ENCODE assay signal across 12 cellular contexts in the genomic region with DNA sequence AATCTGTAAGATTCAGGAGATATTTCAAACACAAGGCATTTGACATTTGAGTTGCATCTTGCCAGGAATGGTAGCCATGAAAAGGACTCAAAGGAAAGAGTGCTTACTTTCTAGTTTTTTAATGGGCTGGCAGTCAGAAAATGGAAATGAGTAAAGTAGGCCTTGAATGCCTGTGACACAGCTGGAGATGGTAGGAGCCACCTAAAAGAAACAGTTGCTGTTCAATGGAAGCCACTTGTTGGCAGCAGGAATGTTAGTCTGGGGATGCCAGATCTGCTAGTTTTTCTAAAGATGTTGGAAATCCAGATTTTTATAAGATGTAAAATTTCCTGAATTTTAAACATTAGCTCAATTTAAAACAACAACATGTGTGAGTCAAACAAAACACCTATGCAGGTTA. TPM values are rescaled to one million over a fixed set of nuclear protein-coding genes. Genes with fewer than 3 reads are reported as not detected.
A peak's percentile ranks its signal among the peaks of the same experiment; 100 is the strongest.
DNase-seq lines count a peak whose midpoint lies in the region; ATAC-seq, FAIRE-seq and TF ChIP-seq lines count a peak whose summit lies in the region.
"Had no signal": no experiment of that assay in that cellular context is flagged by ENCODE, and none has a peak within 500 bp of the region (broad histone marks: within the 10 kb centered on the region; RNA-seq: fewer than 3 reads in every experiment).

No MANE protein-coding gene starts in this region.

- no peak overlapping the region for H2AK5ac ChIP-seq in mesenchymal stem cell (ENCODE audit: low read length, severe bottlenecking)

- H4K8ac ChIP-seq in mesenchymal stem cell (ENCODE audit: low read length): no peak overlapping the region

- H2BK15ac ChIP-seq in mesenchymal stem cell (ENCODE audit: low read depth, poor library complexity, severe bottlenecking): no peak overlapping the region

- TF ChIP-seq POLR2A in H54 (IDR thresholded peaks at IDR 0.05; ENCODE audit: low read depth, low read length): no peak

- no peak overlapping the region for H3K18ac ChIP-seq in mesenchymal stem cell (ENCODE audit: low read depth in 1 of 2, low read length in 2 of 2)

- H3K27me3 ChIP-seq in ascending aorta (no peaks in the 10 kb centered on the region), mesenchymal stem cell (ENCODE audit: control insufficient read depth in 1 of 2, insufficient read depth in 1 of 2, low read length in 2 of 2) (no peaks in the 10 kb centered on the region), stomach smooth muscle (ENCODE audit: control insufficient read depth in 1 of 2, insufficient read depth in 2 of 2, low read length in 2 of 2) (no peaks in the 10 kb centered on the region)

- no peak overlapping the region for H2BK5ac ChIP-seq in mesenchymal stem cell (ENCODE audit: low read depth, low read length, poor library complexity, severe bottlenecking)

- H3K23ac ChIP-seq in mesenchymal stem cell (ENCODE audit: low read length in 2 of 2): no peak overlapping the region

- H3K9ac ChIP-seq in mesenchymal stem cell (ENCODE audit: low read length) (peak overlapping the region; percentile 70), stomach smooth muscle (ENCODE audit: low read length in 2 of 2) (no peak overlapping the region)

- H3K14ac ChIP-seq in mesenchymal stem cell (ENCODE audit: low read length in 2 of 2): no peak overlapping the region

- H3K4me1 ChIP-seq in ascending aorta (peaks cover 7 to 25% of the 10 kb centered on the region in 2 donors), mesenchymal stem cell (ENCODE audit: control insufficient read depth, insufficient read depth, low read depth, low read length) (peaks cover 2% of the 10 kb centered on the region), stomach smooth muscle (ENCODE audit: control insufficient read depth, insufficient read depth, low read length) (peaks cover 25% of the 10 kb centered on the region)

- ATAC-seq in GM19452 (IDR thresholded peaks at IDR 0.05; ENCODE audit: unreplicated experiment) (no peak), HG02852 (IDR thresholded peaks at IDR 0.05; ENCODE audit: unreplicated experiment) (no peak)

- H3K79me1 ChIP-seq in mesenchymal stem cell (replicated peaks; ENCODE audit: low read length, poor library complexity, severe bottlenecking): peaks cover 16% of the 10 kb centered on the region

- TF ChIP-seq CTCF in ascending aorta (IDR thresholded peaks at IDR 0.05): no peak

- H2BK12ac ChIP-seq in mesenchymal stem cell (ENCODE audit: low read length in 2 of 2): no peak overlapping the region

- no peak overlapping the region for H2BK120ac ChIP-seq in mesenchymal stem cell (ENCODE audit: low read depth, low read length)

- H3K27ac ChIP-seq in ascending aorta: peak overlapping the region; percentile 71 to 77
- H3K27ac ChIP-seq in mesenchymal stem cell (ENCODE audit: low read length, poor library complexity, severe bottlenecking): peak overlapping the region; percentile 81
- H3K27ac ChIP-seq in stomach smooth muscle (ENCODE audit: low read length): peak overlapping the region; percentile 63

- H3K9me3 ChIP-seq in ascending aorta (no peaks in the 10 kb centered on the region), mesenchymal stem cell (ENCODE audit: control insufficient read depth, low read length) (no peaks in the 10 kb centered on the region), stomach smooth muscle (ENCODE audit: control insufficient read depth in 2 of 2, low read length in 2 of 2) (no peaks in the 10 kb centered on the region)

- H3K4me2 ChIP-seq in mesenchymal stem cell (ENCODE audit: low read length, poor library complexity, severe bottlenecking): no peak overlapping the region

- DNase-seq in H54 (ENCODE audit: insufficient read length, low spot score) (no peak), ascending aorta (ENCODE audit: low spot score in 2 of 2) (no peak), mesenchymal stem cell (no peak), T1000 (lab: John Stamatoyannopoulos, UW) (no peak), HUDEP-2 (lab: John Stamatoyannopoulos, UW; ENCODE audit: unreplicated experiment in 76 of 76) (no peak)
- DNase-seq: activated T-cell treated with anti-CD3 and anti-CD28 coated beads, Interleukin-2, amount 50 U/mL, for 24 hours; glutamatergic neuron; islet precursor cell had no signal

- no peak overlapping the region for H2AFZ ChIP-seq in mesenchymal stem cell (ENCODE audit: low read depth, low read length)

- intact Hi-C loops in ascending aorta (cut with DNase I): no loop called here

- no peak overlapping the region for H4K91ac ChIP-seq in mesenchymal stem cell (ENCODE audit: low read length)

- H3K36me3 ChIP-seq in ascending aorta: no peaks in the 10 kb centered on the region
- no peaks in the 10 kb centered on the region for H3K36me3 ChIP-seq in mesenchymal stem cell (ENCODE audit: control insufficient read depth in 1 of 2, insufficient read depth in 2 of 2, low read depth in 1 of 2, low read length in 2 of 2)
- H3K36me3 ChIP-seq in stomach smooth muscle (ENCODE audit: control insufficient read depth in 2 of 2, insufficient read depth in 2 of 2, low read length in 2 of 2): no peaks in the 10 kb centered on the region

- no peak overlapping the region for H3K4ac ChIP-seq in mesenchymal stem cell (ENCODE audit: low read depth in 1 of 2, low read length in 2 of 2)

- no peak overlapping the region for H3K4me3 ChIP-seq in ascending aorta
- peak overlapping the region in 1 of 2 experiments; percentile 67 for H3K4me3 ChIP-seq in mesenchymal stem cell (ENCODE audit: insufficient read depth in 1 of 2, low read depth in 1 of 2, low read length in 2 of 2)
- no peak overlapping the region for H3K4me3 ChIP-seq in stomach smooth muscle (ENCODE audit: low read length in 2 of 2)

- FAIRE-seq in H54 (lab: Jason Lieb, UNC): peak; percentile 62
- FAIRE-seq: H1 had no signal

RNA-seq across cellular contexts. Expression of a gene that starts 43.6 kb away (rescaled TPM):
- total RNA-seq in ascending aorta: 4.3 TPM
- 2.3 TPM for polyA plus RNA-seq in mesenchymal stem cell (2013, experiment 1 of 2)
- polyA plus RNA-seq in mesenchymal stem cell (2013, experiment 2 of 2): 2.3 TPM
